In genomic region chr7:47301078-47301477, GRCh38 we compare ENCODE assay signal across 25 cellular contexts.
DNase-seq lines count a peak whose midpoint lies in the region; ATAC-seq and TF ChIP-seq lines count a peak whose summit lies in the region.
"Had no signal": no experiment of that assay in that cellular context is flagged by ENCODE, and none has a peak within 500 bp of the region (broad histone marks: within the 10 kb centered on the region; RNA-seq: fewer than 3 reads in every experiment).

No MANE protein-coding gene starts in this region.

- no peak overlapping the region for H3K27ac Mint-ChIP-seq in osteocyte (ENCODE audit: unreplicated experiment)
- H3K27ac Mint-ChIP-seq in nephron progenitor cell = no peak overlapping the region
- no peak overlapping the region for H3K27ac Mint-ChIP-seq in activated T-cell treated with anti-CD3 and anti-CD28 coated beads, Interleukin-2, amount 50 U/mL, for 72 hours
- H3K27ac Mint-ChIP-seq: activated naive CD8-positive, alpha-beta T cell treated with anti-CD3 and anti-CD28 coated beads, Interleukin-2, amount 10 ng/mL, durations not matched to agents 7 days and 5 days; CD4-positive, alpha-beta T cell; memory B cell; naive thymus-derived CD8-positive, alpha-beta T cell had no signal

- no peaks in the 10 kb centered on the region for H3K27me3 ChIP-seq in esophagus muscularis mucosa
- H3K27me3 ChIP-seq: thyroid gland had no signal

- no peaks in the 10 kb centered on the region for H3K9me3 ChIP-seq in esophagus muscularis mucosa
- H3K9me3 ChIP-seq: thyroid gland had no signal

- H3K4me3 Mint-ChIP-seq in osteocyte (ENCODE audit: unreplicated experiment) (no peak overlapping the region), nephron progenitor cell (no peak overlapping the region)
- no peak overlapping the region for H3K4me3 Mint-ChIP-seq in activated T-cell treated with anti-CD3 and anti-CD28 coated beads, Interleukin-2, amount 50 U/mL, for 72 hours
- H3K4me3 Mint-ChIP-seq: activated naive CD8-positive, alpha-beta T cell treated with anti-CD3 and anti-CD28 coated beads, Interleukin-2, amount 10 ng/mL, durations not matched to agents 7 days and 5 days; brain; CD4-positive, alpha-beta T cell; memory B cell; naive thymus-derived CD8-positive, alpha-beta T cell had no signal

- H3K4me1 Mint-ChIP-seq in osteocyte (ENCODE audit: unreplicated experiment) (peaks cover 31% of the 10 kb centered on the region), nephron progenitor cell (peaks cover 20% of the 10 kb centered on the region)
- no peaks in the 10 kb centered on the region for H3K4me1 Mint-ChIP-seq in activated T-cell treated with anti-CD3 and anti-CD28 coated beads, Interleukin-2, amount 50 U/mL, for 72 hours (ENCODE audit: low read depth)
- H3K4me1 Mint-ChIP-seq: activated naive CD8-positive, alpha-beta T cell treated with anti-CD3 and anti-CD28 coated beads, Interleukin-2, amount 10 ng/mL, durations not matched to agents 7 days and 5 days; brain; naive thymus-derived CD8-positive, alpha-beta T cell had no signal

- TF ChIP-seq CTCF in LNCaP clone FGC (IDR thresholded peaks at IDR 0.05; ENCODE audit: control insufficient read depth, extremely low read depth, insufficient read depth) = peak; percentile 34
- TF ChIP-seq CTCF in esophagus muscularis mucosa (IDR thresholded peaks at IDR 0.05) = no peak
- peak; percentile 21 for TF ChIP-seq CTCF in osteocyte (IDR thresholded peaks at IDR 0.05)
- TF ChIP-seq CTCF in nephron progenitor cell (IDR thresholded peaks at IDR 0.05) = no peak

- H3K9me3 Mint-ChIP-seq in osteocyte (ENCODE audit: unreplicated experiment) = no peaks in the 10 kb centered on the region
- H3K9me3 Mint-ChIP-seq in nephron progenitor cell = no peaks in the 10 kb centered on the region
- H3K9me3 Mint-ChIP-seq in activated T-cell treated with anti-CD3 and anti-CD28 coated beads, Interleukin-2, amount 50 U/mL, for 72 hours = no peaks in the 10 kb centered on the region
- H3K9me3 Mint-ChIP-seq: activated naive CD8-positive, alpha-beta T cell treated with anti-CD3 and anti-CD28 coated beads, Interleukin-2, amount 10 ng/mL, durations not matched to agents 7 days and 5 days; CD4-positive, alpha-beta T cell; memory B cell; naive thymus-derived CD8-positive, alpha-beta T cell had no signal

- H3K36me3 Mint-ChIP-seq in osteocyte (ENCODE audit: unreplicated experiment) (peaks cover 27% of the 10 kb centered on the region), nephron progenitor cell (ENCODE audit: low read depth) (peaks cover 53% of the 10 kb centered on the region)
- no peaks in the 10 kb centered on the region for H3K36me3 Mint-ChIP-seq in activated T-cell treated with anti-CD3 and anti-CD28 coated beads, Interleukin-2, amount 50 U/mL, for 72 hours (ENCODE audit: insufficient read depth in 2 of 2)
- H3K36me3 Mint-ChIP-seq: activated naive CD8-positive, alpha-beta T cell treated with anti-CD3 and anti-CD28 coated beads, Interleukin-2, amount 10 ng/mL, durations not matched to agents 7 days and 5 days; naive thymus-derived CD8-positive, alpha-beta T cell had no signal

- ATAC-seq in activated T-cell treated with anti-CD3 and anti-CD28 coated beads, Interleukin-2, amount 50 U/mL, for 72 hours (replicated peaks in 1 of 2) = no peak
- no peak for ATAC-seq in GM18520 (IDR thresholded peaks at IDR 0.05; ENCODE audit: unreplicated experiment)
- ATAC-seq: GM12878; naive thymus-derived CD8-positive, alpha-beta T cell; stimulated activated naive CD8-positive, alpha-beta T cell treated with anti-CD3 and anti-CD28 coated beads, Interleukin-15, Interleukin-2, amounts not matched to agents 100 U/mL and 50 U/mL, for 24 hours had no signal

- intact Hi-C loops in esophagus muscularis mucosa (cut with DNase I) = no loop called here

- H3K4me3 ChIP-seq in LNCaP clone FGC (ENCODE audit: low read depth, low read length) (no peak overlapping the region), esophagus muscularis mucosa (no peak overlapping the region)
- H3K4me3 ChIP-seq: GM12878, smooth muscle cell, thyroid gland had no signal

- no peak for TF ChIP-seq EP300 in esophagus muscularis mucosa (IDR thresholded peaks at IDR 0.05)

- peaks cover 6 to 65% (median 44%) of the 10 kb centered on the region in 4 donors for H3K36me3 ChIP-seq in esophagus muscularis mucosa

- TF ChIP-seq POLR2A in esophagus muscularis mucosa (IDR thresholded peaks at IDR 0.05; ENCODE audit: low read depth) = no peak

- peak overlapping the region in 3 of 4 donors; percentile 6 to 50 (median 29) for H3K27ac ChIP-seq in esophagus muscularis mucosa (replicated peaks in 1 of 4)
- H3K27ac ChIP-seq: thyroid gland had no signal

- 85% methylated on average over 6 of the region's 6 CpGs for WGBS in esophagus muscularis mucosa

- DNase-seq in ELR (ENCODE audit: low read depth) (peak; percentile 6), LNCaP clone FGC (ENCODE audit: low read depth) (no peak), esophagus muscularis mucosa (ENCODE audit: extremely low spot score) (no peak), osteocyte (ENCODE audit: extremely low spot score, unreplicated experiment) (no peak), DMS153 (lab: John Stamatoyannopoulos, UW) (no peak), nephron progenitor cell (no peak)
- DNase-seq in activated T-cell treated with anti-CD3 and anti-CD28 coated beads, Interleukin-2, amount 50 U/mL, for 72 hours = no peak
- DNase-seq: activated CD4-positive, alpha-beta T cell treated with anti-CD3 and anti-CD28 coated beads for 1 hour; activated CD8-positive, alpha-beta memory T cell treated with anti-CD3 and anti-CD28 coated beads for 24 hours; activated naive CD8-positive, alpha-beta T cell treated with anti-CD3 and anti-CD28 coated beads, Interleukin-2, amount 10 ng/mL, durations not matched to agents 7 days and 5 days; activated T-cell treated with anti-CD3 and anti-CD28 coated beads, Interleukin-2, amount 50 U/mL, for 48 hours; CD4-positive, alpha-beta T cell; dermis blood vessel endothelial cell; naive thymus-derived CD8-positive, alpha-beta T cell; NCI-H1417; NCI-H526; Right ventricle myocardium superior; stimulated activated CD4-positive, alpha-beta T cell treated with anti-CD3 and anti-CD28 coated beads, Interleukin-4, amount 100 ng/mL, for 1 hour; stimulated activated naive CD8-positive, alpha-beta T cell treated with anti-CD3 and anti-CD28 coated beads, Interleukin-15, Interleukin-2, amounts not matched to agents 100 U/mL and 50 U/mL, for 24 hours; thyroid gland had no signal

- peaks cover 0 to 18% (median 12%) of the 10 kb centered on the region in 4 donors for H3K4me1 ChIP-seq in esophagus muscularis mucosa

- no peaks in the 10 kb centered on the region for H3K27me3 Mint-ChIP-seq in osteocyte (ENCODE audit: unreplicated experiment)
- H3K27me3 Mint-ChIP-seq in nephron progenitor cell (ENCODE audit: low read depth, poor library complexity) = no peaks in the 10 kb centered on the region
- no peaks in the 10 kb centered on the region for H3K27me3 Mint-ChIP-seq in activated T-cell treated with anti-CD3 and anti-CD28 coated beads, Interleukin-2, amount 50 U/mL, for 72 hours (ENCODE audit: low read depth)
- H3K27me3 Mint-ChIP-seq: activated naive CD8-positive, alpha-beta T cell treated with anti-CD3 and anti-CD28 coated beads, Interleukin-2, amount 10 ng/mL, durations not matched to agents 7 days and 5 days; CD4-positive, alpha-beta T cell; memory B cell had no signal

Comparison
In these comparisons a context has a peak if more than half of its experiments do, and no peak if none do; other contexts are left out.
1. CTCF ChIP-seq: peak in LNCaP clone FGC (single experiment) and osteocyte (single experiment); none in esophagus muscularis mucosa (0 of 3) and nephron progenitor cell (single experiment).